9 cellular contexts compared by ENCODE assay signal in genomic region chr7:150380463-150380862, GRCh38.
A peak's percentile ranks its signal among the peaks of the same experiment; 100 is the strongest.
DNase-seq lines count a peak whose midpoint lies in the region; ATAC-seq and TF ChIP-seq lines count a peak whose summit lies in the region.
"Had no signal": no experiment of that assay in that cellular context is flagged by ENCODE, and none has a peak within 500 bp of the region (broad histone marks: within the 10 kb centered on the region; RNA-seq: fewer than 3 reads in every experiment).

No MANE protein-coding gene starts in this region.

- H3K27ac ChIP-seq in caudate nucleus (ENCODE audit: low read depth, low read length), result peak overlapping the region; percentile 60
- peak overlapping the region; percentile 90 for H3K27ac ChIP-seq in neutrophil

- ATAC-seq in HG03025 (IDR thresholded peaks at IDR 0.05; ENCODE audit: low FRiP score, unreplicated experiment) (peak; percentile 17), HG02623 (IDR thresholded peaks at IDR 0.05; ENCODE audit: unreplicated experiment) (no peak), GM21528 (IDR thresholded peaks at IDR 0.05; ENCODE audit: low FRiP score, unreplicated experiment) (no peak)
- ATAC-seq: pancreas had no signal

- TF ChIP-seq POLR2A in GM10847 (IDR thresholded peaks at IDR 0.05; ENCODE audit: extremely low read depth, insufficient read length), result peak; percentile 33

- no peaks in the 10 kb centered on the region for H3K36me3 ChIP-seq in neutrophil
- H3K36me3 ChIP-seq: pancreas had no signal

- peak overlapping the region in 1 of 2 experiments; percentile 94 for H3K4me3 ChIP-seq in neutrophil (ENCODE audit: low read depth in 1 of 2, low read length in 1 of 2)

- no peak for TF ChIP-seq CTCF in neutrophil (IDR thresholded peaks at IDR 0.05)

- DNase-seq in caudate nucleus (lab: John Stamatoyannopoulos, UW) (no peak), SKM-1 treated with dmso at 0.1 percent for 144 hours (lab: John Stamatoyannopoulos, UW; ENCODE audit: unreplicated experiment) (no peak), NCI-H1092 treated with DMSO at 0.1 percent for 48 hours (lab: John Stamatoyannopoulos, UW) (no peak)

- no peaks in the 10 kb centered on the region for H3K9me3 ChIP-seq in neutrophil
- H3K9me3 ChIP-seq: pancreas had no signal

- peaks cover 50 to 53% of the 10 kb centered on the region in 2 experiments for H3K4me1 ChIP-seq in neutrophil (ENCODE audit: control insufficient read depth in 1 of 2, insufficient read depth in 1 of 2, low read depth in 1 of 2, low read length in 1 of 2)

- H3K27me3 ChIP-seq in neutrophil, result no peaks in the 10 kb centered on the region
- H3K27me3 ChIP-seq: pancreas had no signal
